11 cellular contexts compared by ENCODE assay signal in the genomic region with DNA sequence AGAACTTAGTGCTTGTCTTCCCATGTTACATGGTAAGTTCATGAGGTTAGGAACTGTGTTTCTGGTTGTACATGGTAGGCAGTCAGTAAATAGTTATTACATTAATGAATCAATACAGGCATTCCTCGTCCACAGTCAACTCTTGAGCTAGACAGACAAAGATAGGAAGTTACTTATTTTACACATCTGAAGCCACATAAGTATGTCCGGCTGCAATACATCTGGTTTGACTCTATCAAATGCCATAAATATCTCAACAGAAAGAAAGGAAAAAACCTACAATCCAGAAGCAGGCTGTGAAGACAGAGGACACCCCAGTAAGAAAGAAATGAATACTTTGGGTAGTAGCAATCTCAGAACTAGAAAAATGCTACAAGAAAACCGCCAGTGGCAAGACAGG.
DNase-seq lines count a peak whose midpoint lies in the region; ATAC-seq, FAIRE-seq and TF ChIP-seq lines count a peak whose summit lies in the region.
"Had no signal": no experiment of that assay in that cellular context is flagged by ENCODE, and none has a peak within 500 bp of the region (broad histone marks: within the 10 kb centered on the region; RNA-seq: fewer than 3 reads in every experiment).

No MANE protein-coding gene starts in this region.

- intact Hi-C loops in CD8-positive, alpha-beta T cell (cut with DNase I, micrococcal nuclease), result loop anchor here (1.0 to 10.0 kb wide), 3 partner anchors 9 to 244 kb away; no protein-coding TSS in a partner anchor
- intact Hi-C loops in natural killer cell (cut with micrococcal nuclease), result loop anchor here (5.0 to 10.0 kb wide), 2 partner anchors 131 to 298 kb away; a partner anchor contains a TSS

- no peak for ATAC-seq in CD8-positive, alpha-beta T cell
- ATAC-seq in HG03039 (IDR thresholded peaks at IDR 0.05; ENCODE audit: unreplicated experiment), result peak; percentile 31
- ATAC-seq in activated naive CD4-positive, alpha-beta T cell treated with anti-CD3 and anti-CD28 coated beads, Interleukin-2, amount 50 U/mL, for 72 hours, result peak; percentile 42 to 49
- no peak for ATAC-seq in natural killer cell

- TF ChIP-seq CTCF in CD8-positive, alpha-beta T cell (IDR thresholded peaks at IDR 0.05), result no peak
- TF ChIP-seq CTCF in natural killer cell (IDR thresholded peaks at IDR 0.05), result no peak

- H3K4me3 Mint-ChIP-seq in CD8-positive, alpha-beta T cell, result peak overlapping the region; percentile 75
- peak overlapping the region; percentile 91 for H3K4me3 Mint-ChIP-seq in natural killer cell

- H3K9me3 ChIP-seq in CD8-positive, alpha-beta T cell (ENCODE audit: low read length), result no peaks in the 10 kb centered on the region
- H3K9me3 ChIP-seq in small intestine (ENCODE audit: control insufficient read depth, low read depth), result no peaks in the 10 kb centered on the region
- H3K9me3 ChIP-seq: thoracic aorta had no signal

- whole genome bisulfite sequencing in small intestine, 3 donors, result 55 to 92% (median 62%) methylated on average over 3 of the region's 3 CpGs

- CTCF ChIA-PET in CD8-positive, alpha-beta T cell (lab: Charles Lee), result interaction anchor here (1.1 to 5.1 kb wide), 5 partner anchors 13 to 86 kb away, joined by 3 to 36 read pairs (median 4); a partner anchor contains a TSS

- POLR2A ChIA-PET in CD8-positive, alpha-beta T cell (lab: Charles Lee), result interaction anchor here (1.0 to 1.6 kb wide), 4 partner anchors 11 to 84 kb away, joined by 3 to 4 read pairs (median 4); no protein-coding TSS in a partner anchor

- H3K4me1 ChIP-seq in CD8-positive, alpha-beta T cell (ENCODE audit: insufficient read depth, low read length), result peaks cover 91% of the 10 kb centered on the region
- H3K4me1 ChIP-seq in small intestine (ENCODE audit: control insufficient read depth in 2 of 2, insufficient read depth in 1 of 2, low read depth in 1 of 2, low read length in 1 of 2), result peaks cover 2 to 22% of the 10 kb centered on the region in 2 donors

- peak overlapping the region; percentile 97 for H3K27ac Mint-ChIP-seq in CD8-positive, alpha-beta T cell
- peak overlapping the region; percentile 12 to 82 for H3K27ac Mint-ChIP-seq in activated naive CD4-positive, alpha-beta T cell treated with anti-CD3 and anti-CD28 coated beads, Interleukin-2, amount 50 U/mL, for 72 hours
- peak overlapping the region; percentile 93 to 98 for H3K27ac Mint-ChIP-seq in natural killer cell

- peaks cover 93% of the 10 kb centered on the region for H3K4me1 Mint-ChIP-seq in CD8-positive, alpha-beta T cell (ENCODE audit: low read depth)
- H3K4me1 Mint-ChIP-seq in natural killer cell, result peaks cover 69 to 80% of the 10 kb centered on the region in 2 donors

- no peaks in the 10 kb centered on the region for H3K27me3 ChIP-seq in CD8-positive, alpha-beta T cell (ENCODE audit: insufficient read depth, low read length)
- H3K27me3 ChIP-seq in small intestine (ENCODE audit: control insufficient read depth in 2 of 2, insufficient read depth in 2 of 2, low read length in 2 of 2), result no peaks in the 10 kb centered on the region

- no peaks in the 10 kb centered on the region for H3K36me3 ChIP-seq in CD8-positive, alpha-beta T cell (ENCODE audit: insufficient read depth, low read length)
- no peaks in the 10 kb centered on the region for H3K36me3 ChIP-seq in small intestine (ENCODE audit: control insufficient read depth in 2 of 2, insufficient read depth in 2 of 2, low read length in 2 of 2)
- H3K36me3 ChIP-seq: thoracic aorta had no signal

- FAIRE-seq in small intestine (lab: Jason Lieb, UNC), result no peak

- DNase-seq in CD8-positive, alpha-beta T cell, result no peak
- no peak for DNase-seq in activated naive CD4-positive, alpha-beta T cell treated with anti-CD3 and anti-CD28 coated beads, Interleukin-2, amount 50 U/mL, for 72 hours (ENCODE audit: low spot score in 2 of 2)
- DNase-seq in natural killer cell (no peak), SIG-M5 (lab: John Stamatoyannopoulos, UW) (no peak), AML-193 (lab: John Stamatoyannopoulos, UW) (no peak), small intestine (no peak), UCSD-AML1 (lab: John Stamatoyannopoulos, UW; ENCODE audit: unreplicated experiment) (no peak)
- DNase-seq: DMS79, NCI-H1092 treated with DMSO at 0.1 percent for 48 hours had no signal

- H3K27me3 Mint-ChIP-seq in CD8-positive, alpha-beta T cell (ENCODE audit: low read depth), result no peaks in the 10 kb centered on the region
- no peaks in the 10 kb centered on the region for H3K27me3 Mint-ChIP-seq in natural killer cell (ENCODE audit: low read depth in 2 of 2)

- peaks cover 6% of the 10 kb centered on the region for H3K36me3 Mint-ChIP-seq in CD8-positive, alpha-beta T cell
- peaks cover 24 to 28% of the 10 kb centered on the region in 2 donors for H3K36me3 Mint-ChIP-seq in activated naive CD4-positive, alpha-beta T cell treated with anti-CD3 and anti-CD28 coated beads, Interleukin-2, amount 50 U/mL, for 72 hours
- H3K36me3 Mint-ChIP-seq in natural killer cell, result no peaks in the 10 kb centered on the region

- H3K27ac ChIP-seq in CD8-positive, alpha-beta T cell (ENCODE audit: low read depth, low read length), result peak overlapping the region; percentile 87
- H3K27ac ChIP-seq in small intestine (ENCODE audit: low read depth in 1 of 2, low read length in 1 of 2), result peak overlapping the region in 1 of 2 donors; percentile 11

- no peaks in the 10 kb centered on the region for H3K9me3 Mint-ChIP-seq in CD8-positive, alpha-beta T cell
- no peaks in the 10 kb centered on the region for H3K9me3 Mint-ChIP-seq in activated naive CD4-positive, alpha-beta T cell treated with anti-CD3 and anti-CD28 coated beads, Interleukin-2, amount 50 U/mL, for 72 hours
- H3K9me3 Mint-ChIP-seq in natural killer cell, result no peaks in the 10 kb centered on the region

- H3K4me3 ChIP-seq in CD8-positive, alpha-beta T cell (ENCODE audit: low read depth, low read length), result no peak overlapping the region
- no peak overlapping the region for H3K4me3 ChIP-seq in small intestine (ENCODE audit: low read depth in 1 of 2, low read length in 2 of 2)
- H3K4me3 ChIP-seq: thoracic aorta had no signal

Comparison
In these comparisons a context has a peak if more than half of its experiments do, and no peak if none do; other contexts are left out.
1. ATAC-seq: peak in HG03039 (single experiment) and activated naive CD4-positive, alpha-beta T cell treated with anti-CD3 and anti-CD28 coated beads, Interleukin-2, amount 50 U/mL, for 72 hours (2 of 2); none in CD8-positive, alpha-beta T cell (single experiment) and natural killer cell (0 of 3).
2. H3K27ac Mint-ChIP-seq: peak in every context shown above with its lines; median percentile 97 in CD8-positive, alpha-beta T cell; 96 in natural killer cell; 47 in activated naive CD4-positive, alpha-beta T cell treated with anti-CD3 and anti-CD28 coated beads, Interleukin-2, amount 50 U/mL, for 72 hours.